In genomic region chr7:98548981-98549380, GRCh38 we compare ENCODE assay signal across 14 cellular contexts.
DNase-seq lines count a peak whose midpoint lies in the region; ATAC-seq and TF ChIP-seq lines count a peak whose summit lies in the region.
"Had no signal": no experiment of that assay in that cellular context is flagged by ENCODE, and none has a peak within 500 bp of the region (broad histone marks: within the 10 kb centered on the region; RNA-seq: fewer than 3 reads in every experiment).

No MANE protein-coding gene starts in this region.

- H3K4me3 Mint-ChIP-seq in neural crest cell: peak overlapping the region; percentile 41
- H3K4me3 Mint-ChIP-seq in GM23338: no peak overlapping the region
- H3K4me3 Mint-ChIP-seq: CD4-positive, alpha-beta T cell; H9 had no signal

- H3K27me3 ChIP-seq in GM23248 (replicated peaks; ENCODE audit: insufficient read depth): no peaks in the 10 kb centered on the region
- H3K27me3 ChIP-seq in GM23338 (ENCODE audit: insufficient read depth): no peaks in the 10 kb centered on the region
- H3K27me3 ChIP-seq in prostate gland (replicated peaks; ENCODE audit: insufficient read depth): no peaks in the 10 kb centered on the region

- peaks cover 14% of the 10 kb centered on the region for H3K9me3 Mint-ChIP-seq in neural crest cell
- peaks cover 31% of the 10 kb centered on the region for H3K9me3 Mint-ChIP-seq in GM23338

- H3K27me3 Mint-ChIP-seq in neural crest cell (ENCODE audit: low read depth): peaks cover 33% of the 10 kb centered on the region
- H3K27me3 Mint-ChIP-seq in GM23338 (ENCODE audit: insufficient read depth, low read depth, poor library complexity): peaks cover 5% of the 10 kb centered on the region
- H3K27me3 Mint-ChIP-seq: CD4-positive, alpha-beta T cell had no signal

- H3K9me2 ChIP-seq in GM23248 (ENCODE audit: insufficient read depth) (no peaks in the 10 kb centered on the region), GM23338 (ENCODE audit: insufficient read depth) (no peaks in the 10 kb centered on the region)

- DNase-seq in GM23248 (peak; percentile 14), NAMALWA (ENCODE audit: low spot score) (peak; percentile 37), RPMI7951 (ENCODE audit: low read depth) (peak; percentile 53), neural crest cell (ENCODE audit: low read depth, low spot score) (no peak), NOMO-1 (lab: John Stamatoyannopoulos, UW; ENCODE audit: unreplicated experiment in 2 of 2) (no peak), GM23338 (ENCODE audit: low spot score) (no peak), prostate gland (ENCODE audit: low spot score) (no peak)
- DNase-seq: AML-193; CD4-positive, alpha-beta T cell; DMS53; H9; IMR-90 had no signal

- H3K27ac ChIP-seq in GM23248: no peak overlapping the region
- no peak overlapping the region for H3K27ac ChIP-seq in GM23338 (ENCODE audit: low read depth)
- no peak overlapping the region for H3K27ac ChIP-seq in prostate gland
- H3K27ac ChIP-seq: C4-2B had no signal

- intact Hi-C loops in prostate gland (cut with DNase I): no loop called here

- in situ Hi-C loops in GM23248 (cut with MboI): no loop called here

- H3K4me2 ChIP-seq in GM23248 (ENCODE audit: unreplicated experiment): no peak overlapping the region
- no peak overlapping the region for H3K4me2 ChIP-seq in GM23338

- no peaks in the 10 kb centered on the region for H3K36me3 ChIP-seq in GM23248 (ENCODE audit: low read depth)
- no peaks in the 10 kb centered on the region for H3K36me3 ChIP-seq in GM23338 (ENCODE audit: insufficient read depth)
- no peaks in the 10 kb centered on the region for H3K36me3 ChIP-seq in prostate gland

- H3K4me3 ChIP-seq in GM23248 (no peak overlapping the region), GM23338 (no peak overlapping the region), prostate gland (no peak overlapping the region)
- H3K4me3 ChIP-seq: K562 had no signal

- H3K9ac ChIP-seq in GM23248: no peak overlapping the region

- 69 to 72% methylated on average over 6 of the region's 6 CpGs for WGBS in GM23248 (ENCODE audit: low coverage in 1 of 2, low lambda C conversion rate in 2 of 2, missing lambda C conversion rate in 2 of 2), 2 experiments
- WGBS in prostate gland: 87% methylated on average over 5 of the region's 6 CpGs

- H3K27ac Mint-ChIP-seq in neural crest cell (ENCODE audit: unreplicated experiment) (no peak overlapping the region), GM23338 (no peak overlapping the region)
- H3K27ac Mint-ChIP-seq: CD4-positive, alpha-beta T cell; H9 had no signal

- H3K4me1 ChIP-seq in GM23248 (ENCODE audit: insufficient read depth) (no peaks in the 10 kb centered on the region), GM23338 (ENCODE audit: insufficient read depth) (no peaks in the 10 kb centered on the region), prostate gland (replicated peaks) (no peaks in the 10 kb centered on the region)

- no peaks in the 10 kb centered on the region for H3K79me2 ChIP-seq in GM23248 (ENCODE audit: insufficient read depth)
- no peaks in the 10 kb centered on the region for H3K79me2 ChIP-seq in GM23338 (replicated peaks; ENCODE audit: insufficient read depth)

- H3K4me1 Mint-ChIP-seq in neural crest cell (no peaks in the 10 kb centered on the region), GM23338 (no peaks in the 10 kb centered on the region)
- H3K4me1 Mint-ChIP-seq: H9 had no signal

- H4K20me1 ChIP-seq in GM23248 (ENCODE audit: insufficient read depth) (no peaks in the 10 kb centered on the region), GM23338 (replicated peaks; ENCODE audit: insufficient read depth) (no peaks in the 10 kb centered on the region; the same call in 1 of the 2 replicates)

- H3K36me3 Mint-ChIP-seq in neural crest cell (ENCODE audit: low read depth): no peaks in the 10 kb centered on the region
- H3K36me3 Mint-ChIP-seq in GM23338 (ENCODE audit: low read depth): peaks cover 2% of the 10 kb centered on the region; the same call in 1 of the 3 replicates

- TF ChIP-seq CTCF in neural crest cell (conservative IDR thresholded peaks at IDR 0.05) (no peak), GM23338 (conservative IDR thresholded peaks at IDR 0.05; ENCODE audit: low read depth in 2 of 2) (no peak), prostate gland (IDR thresholded peaks at IDR 0.05) (no peak)

- H2AFZ ChIP-seq in GM23248 (no peak overlapping the region), GM23338 (no peak overlapping the region)

- H3K9me3 ChIP-seq in GM23248 (ENCODE audit: low read depth) (no peaks in the 10 kb centered on the region), prostate gland (no peaks in the 10 kb centered on the region)

- TF ChIP-seq POLR2A in prostate gland (IDR thresholded peaks at IDR 0.05): no peak

- no peak for ATAC-seq in GM23338
- ATAC-seq: K562 had no signal

- no peaks in the 10 kb centered on the region for H3F3A ChIP-seq in GM23248 (ENCODE audit: insufficient read depth)
- no peaks in the 10 kb centered on the region for H3F3A ChIP-seq in GM23338 (replicated peaks; ENCODE audit: low read depth)

TF ChIP-seq in GM23338, 12 proteins besides CTCF, POLR2A, EP300 and RAD21:
- TF ChIP-seq REST (IDR thresholded peaks at IDR 0.05; ENCODE audit: unreplicated experiment) (no peak), ZNF331 (CRISPR knock-in tag; IDR thresholded peaks at IDR 0.05; ENCODE audit: low read depth) (no peak), ZNF114 (CRISPR knock-in tag; IDR thresholded peaks at IDR 0.05) (no peak), NANOG (IDR thresholded peaks at IDR 0.05; ENCODE audit: borderline replicate concordance) (no peak), EZH2phosphoT487 (IDR thresholded peaks at IDR 0.05; ENCODE audit: unreplicated experiment) (no peak), JUNB (IDR thresholded peaks at IDR 0.05; ENCODE audit: unreplicated experiment) (no peak), STAT1 (IDR thresholded peaks at IDR 0.05; ENCODE audit: unreplicated experiment) (no peak)

Comparison
In these comparisons a context has a peak if more than half of its experiments do, and no peak if none do; other contexts are left out.
1. DNase-seq: peak in GM23248 (single experiment), NAMALWA (single experiment) and RPMI7951 (single experiment); none in neural crest cell (single experiment), NOMO-1 (0 of 2), GM23338 (single experiment) and prostate gland (single experiment).